In genomic region chr10:119532251-119532650, GRCh38 we compare ENCODE assay signal across 7 cellular contexts. TPM values are rescaled to one million over a fixed set of nuclear protein-coding genes. Genes with fewer than 3 reads are reported as not detected.
DNase-seq lines count a peak whose midpoint lies in the region; ATAC-seq and TF ChIP-seq lines count a peak whose summit lies in the region.
"Not testable (repeated sequence)": the region's sequence is repeated elsewhere in the genome, so short reads cannot be mapped to it uniquely, and the experiment has no call there.

No MANE protein-coding gene starts in this region.

- not testable (repeated sequence) for H3K27me3 Mint-ChIP-seq in CD4-positive, alpha-beta T cell; T-cell; activated T-cell treated with anti-CD3 and anti-CD28 coated beads, Interleukin-2, amount 50 U/mL, for 24 hours; activated naive CD8-positive, alpha-beta T cell; chondrocyte (ENCODE audit: low read depth); naive thymus-derived CD4-positive, alpha-beta T cell

- H3K27me3 ChIP-seq in CD4-positive, alpha-beta T cell (ENCODE audit: control insufficient read depth, insufficient read depth, low read length); naive thymus-derived CD4-positive, alpha-beta T cell (ENCODE audit: control insufficient read depth in 2 of 2, insufficient read depth in 2 of 2, low read length in 2 of 2); smooth muscle cell (ENCODE audit: low read depth): not testable (repeated sequence)

- H3K4me3 ChIP-seq in naive thymus-derived CD4-positive, alpha-beta T cell (ENCODE audit: low read length); smooth muscle cell: not testable (repeated sequence)

- peaks cover 78% of the 10 kb centered on the region for H3K79me2 ChIP-seq in smooth muscle cell (ENCODE audit: low read depth)

- TF ChIP-seq CTCF in CD4-positive, alpha-beta T cell (IDR thresholded peaks at IDR 0.05); chondrocyte (IDR thresholded peaks at IDR 0.05); smooth muscle cell (IDR thresholded peaks at IDR 0.05; ENCODE audit: borderline replicate concordance, insufficient read depth, poor library complexity, severe bottlenecking): not testable (repeated sequence)

- H3K4me2 ChIP-seq in smooth muscle cell: not testable (repeated sequence)

- H2AFZ ChIP-seq in smooth muscle cell (ENCODE audit: low read depth): not testable (repeated sequence)

- H3K9me3 Mint-ChIP-seq in CD4-positive, alpha-beta T cell; T-cell; activated T-cell treated with anti-CD3 and anti-CD28 coated beads, Interleukin-2, amount 50 U/mL, for 24 hours; activated naive CD8-positive, alpha-beta T cell (ENCODE audit: low read depth); chondrocyte (ENCODE audit: low read depth); naive thymus-derived CD4-positive, alpha-beta T cell: not testable (repeated sequence)

- WGBS in smooth muscle cell (ENCODE audit: low lambda C conversion rate): 95% methylated on average over 8 of the region's 8 CpGs

- H3K27ac Mint-ChIP-seq in CD4-positive, alpha-beta T cell: peak overlapping the region; percentile 67
- peak overlapping the region in 1 of 2 donors; percentile 70 for H3K27ac Mint-ChIP-seq in T-cell
- H3K27ac Mint-ChIP-seq in activated T-cell treated with anti-CD3 and anti-CD28 coated beads, Interleukin-2, amount 50 U/mL, for 24 hours: peak overlapping the region; percentile 80
- H3K27ac Mint-ChIP-seq in activated naive CD8-positive, alpha-beta T cell: peak overlapping the region; percentile 78
- not testable (repeated sequence) for H3K27ac Mint-ChIP-seq in chondrocyte (ENCODE audit: unreplicated experiment)
- peak overlapping the region; percentile 23 to 87 (median 74) for H3K27ac Mint-ChIP-seq in naive thymus-derived CD4-positive, alpha-beta T cell

- H3K36me3 Mint-ChIP-seq in CD4-positive, alpha-beta T cell (ENCODE audit: low read depth): peaks cover 48% of the 10 kb centered on the region
- H3K36me3 Mint-ChIP-seq in T-cell: peaks cover 25% of the 10 kb centered on the region
- peaks cover 79% of the 10 kb centered on the region for H3K36me3 Mint-ChIP-seq in activated T-cell treated with anti-CD3 and anti-CD28 coated beads, Interleukin-2, amount 50 U/mL, for 24 hours (ENCODE audit: low read depth)
- not testable (repeated sequence) for H3K36me3 Mint-ChIP-seq in activated naive CD8-positive, alpha-beta T cell; chondrocyte (ENCODE audit: low read depth)
- H3K36me3 Mint-ChIP-seq in naive thymus-derived CD4-positive, alpha-beta T cell: peaks cover 0 to 36% (median 9%) of the 10 kb centered on the region in 5 donors

- H3K4me3 Mint-ChIP-seq in CD4-positive, alpha-beta T cell: peak overlapping the region; percentile 30
- H3K4me3 Mint-ChIP-seq in T-cell: peak overlapping the region; percentile 15 to 71 (median 31)
- H3K4me3 Mint-ChIP-seq in activated T-cell treated with anti-CD3 and anti-CD28 coated beads, Interleukin-2, amount 50 U/mL, for 24 hours; chondrocyte (ENCODE audit: unreplicated experiment): not testable (repeated sequence)
- H3K4me3 Mint-ChIP-seq in activated naive CD8-positive, alpha-beta T cell: peak overlapping the region; percentile 67
- peak overlapping the region in 9 of 10 donors; percentile 34 to 81 (median 63) for H3K4me3 Mint-ChIP-seq in naive thymus-derived CD4-positive, alpha-beta T cell

- not testable (repeated sequence) for ATAC-seq in CD4-positive, alpha-beta T cell (ENCODE audit: poor library complexity); T-cell (replicated peaks in 1 of 4); naive thymus-derived CD4-positive, alpha-beta T cell

- H3F3A ChIP-seq in smooth muscle cell (ENCODE audit: low read depth): not testable (repeated sequence)

- CTCF ChIA-PET in CD4-positive, alpha-beta T cell (lab: Charles Lee): interaction anchor here (1.3 to 2.0 kb wide), 2 partner anchors 10 to 87 kb away, joined by 3 to 5 read pairs; partner anchors contain the start of gene RGS10
- CTCF ChIA-PET in T-cell (lab: Charles Lee): interaction anchor here in 1 of 2 donors (0.6 kb wide), 1 partner anchor 351 kb away, joined by 5 read pairs; no protein-coding TSS in a partner anchor
- CTCF ChIA-PET in naive thymus-derived CD4-positive, alpha-beta T cell (lab: Charles Lee): interaction anchor here (1.1 to 1.9 kb wide), 3 partner anchors 10 to 333 kb away, joined by 3 to 8 read pairs (median 5); partner anchors contain the start of gene RGS10

- not testable (repeated sequence) for H3K9me3 ChIP-seq in CD4-positive, alpha-beta T cell (ENCODE audit: control insufficient read depth, low read length); naive thymus-derived CD4-positive, alpha-beta T cell (ENCODE audit: control insufficient read depth in 2 of 3, low read length in 3 of 3); smooth muscle cell (replicated peaks; ENCODE audit: low read depth)

- H3K4me1 ChIP-seq in naive thymus-derived CD4-positive, alpha-beta T cell (ENCODE audit: control insufficient read depth in 2 of 2, insufficient read depth in 2 of 2, low read length in 2 of 2): peaks cover 3 to 62% of the 10 kb centered on the region in 2 donors
- not testable (repeated sequence) for H3K4me1 ChIP-seq in smooth muscle cell (ENCODE audit: low read depth)

- not testable (repeated sequence) for H3K36me3 ChIP-seq in naive thymus-derived CD4-positive, alpha-beta T cell (ENCODE audit: control insufficient read depth in 2 of 3, insufficient read depth in 3 of 3, low read length in 3 of 3); smooth muscle cell (ENCODE audit: low read depth)

- not testable (repeated sequence) for DNase-seq in CD4-positive, alpha-beta T cell; T-cell; activated T-cell treated with anti-CD3 and anti-CD28 coated beads, Interleukin-2, amount 50 U/mL, for 24 hours; naive thymus-derived CD4-positive, alpha-beta T cell; smooth muscle cell (lab: John Stamatoyannopoulos, UW; ENCODE audit: unreplicated experiment)
- peak; percentile 50 for DNase-seq in chondrocyte (ENCODE audit: low spot score)

- peak overlapping the region; percentile 13 for H3K27ac ChIP-seq in CD4-positive, alpha-beta T cell (ENCODE audit: low read depth, low read length)
- not testable (repeated sequence) for H3K27ac ChIP-seq in naive thymus-derived CD4-positive, alpha-beta T cell (ENCODE audit: low read depth, low read length)
- H3K27ac ChIP-seq in smooth muscle cell (ENCODE audit: low read depth): peak overlapping the region; percentile 11

- intact Hi-C loops in CD4-positive, alpha-beta T cell (cut with DNase I, micrococcal nuclease); naive thymus-derived CD4-positive, alpha-beta T cell (cut with micrococcal nuclease): not testable (repeated sequence)

- peaks cover 53% of the 10 kb centered on the region for H4K20me1 ChIP-seq in smooth muscle cell (ENCODE audit: low read depth)

- H3K4me1 Mint-ChIP-seq in CD4-positive, alpha-beta T cell (ENCODE audit: low read depth): peaks cover 72% of the 10 kb centered on the region
- peaks cover 79 to 82% (median 81%) of the 10 kb centered on the region in 3 donors for H3K4me1 Mint-ChIP-seq in T-cell
- peaks cover 85% of the 10 kb centered on the region for H3K4me1 Mint-ChIP-seq in activated T-cell treated with anti-CD3 and anti-CD28 coated beads, Interleukin-2, amount 50 U/mL, for 24 hours (ENCODE audit: low read depth)
- H3K4me1 Mint-ChIP-seq in activated naive CD8-positive, alpha-beta T cell (ENCODE audit: low read depth): peaks cover 76% of the 10 kb centered on the region
- peaks cover 23% of the 10 kb centered on the region for H3K4me1 Mint-ChIP-seq in chondrocyte (ENCODE audit: low read depth)
- H3K4me1 Mint-ChIP-seq in naive thymus-derived CD4-positive, alpha-beta T cell: peaks cover 49 to 91% (median 70%) of the 10 kb centered on the region in 7 donors

- POLR2A ChIA-PET in CD4-positive, alpha-beta T cell (lab: Charles Lee): interaction anchor here (5.3 to 13.4 kb wide), 2 partner anchors 10 to 15 kb away, joined by 38 to 138 read pairs; partner anchors contain the start of gene RGS10
- POLR2A ChIA-PET in T-cell (lab: Charles Lee): interaction anchor here in 1 of 2 donors (0.7 kb wide), 1 partner anchor 8 kb away, joined by 4 read pairs; no protein-coding TSS in a partner anchor
- POLR2A ChIA-PET in naive thymus-derived CD4-positive, alpha-beta T cell (lab: Charles Lee): interaction anchor here (0.7 to 12.7 kb wide), 4 partner anchors 5 to 50 kb away, joined by 3 to 110 read pairs (median 3); no protein-coding TSS in a partner anchor

- not testable (repeated sequence) for H3K9ac ChIP-seq in smooth muscle cell (ENCODE audit: low read depth)

RNA-seq across cellular contexts. Expression of gene RGS10, which starts 10.3 kb away (rescaled TPM):
- total RNA-seq in CD4-positive, alpha-beta T cell: 100 to 1,000 TPM; 132 to 134 TPM
- total RNA-seq in T-cell (100 to 1,000 TPM in 4 of 5 donors, 10 to 100 TPM in 1; 77.1 to 163 (median 155) TPM), chondrocyte (17.8 to 19.7 TPM (median 19.0 TPM) in 3 replicates), smooth muscle cell (72.5 and 81.1 TPM in 2 replicates)
- total RNA-seq in naive thymus-derived CD4-positive, alpha-beta T cell: 100 to 1,000 TPM in 4 of 5 experiments, 10 to 100 TPM in 1; 89.5 to 206 (median 149) TPM
- 100 to 1,000 TPM; 407 to 462 TPM for polyA plus RNA-seq in naive thymus-derived CD4-positive, alpha-beta T cell
- polyA plus RNA-seq in smooth muscle cell: 31.6 and 40.2 TPM in 2 replicates
